In genomic region chr1:16012590-16013219, GRCh38 we compare ENCODE assay signal across 1 cellular context.
TF ChIP-seq lines count a peak whose summit lies in the region.

No MANE protein-coding gene starts in this region.

TF ChIP-seq in HCT116, 20 proteins besides CTCF, POLR2A, EP300 and RAD21 (continued from another document):
- no peak for TF ChIP-seq REST (IDR thresholded peaks at IDR 0.05; ENCODE audit: low read depth)
- no peak for TF ChIP-seq YY1 (IDR thresholded peaks at IDR 0.05; ENCODE audit: extremely low read depth, insufficient replicate concordance, low read depth, low read length)
- TF ChIP-seq EZH2phosphoT487 (IDR thresholded peaks at IDR 0.05; ENCODE audit: borderline replicate concordance): no peak
- TF ChIP-seq ZBTB33 (IDR thresholded peaks at IDR 0.05; ENCODE audit: extremely low read depth, insufficient replicate concordance, low read length): no peak
- peak; percentile 36; the same call in 1 of the 2 replicates for TF ChIP-seq POLR2AphosphoS5 (IDR thresholded peaks at IDR 0.05; ENCODE audit: low read depth, low read length)
- TF ChIP-seq SRF (IDR thresholded peaks at IDR 0.05; ENCODE audit: low read depth): no peak
- TF ChIP-seq CBX3 (IDR thresholded peaks at IDR 0.05; ENCODE audit: low read depth): no peak
- TF ChIP-seq TCF7L2 (IDR thresholded peaks at IDR 0.05; ENCODE audit: borderline replicate concordance, extremely low read depth, insufficient read depth, insufficient read length): peak; percentile 52
- TF ChIP-seq ATF3 (IDR thresholded peaks at IDR 0.05): no peak
- no peak for TF ChIP-seq JUND (IDR thresholded peaks at IDR 0.05)
- no peak for TF ChIP-seq ELF1 (IDR thresholded peaks at IDR 0.05; ENCODE audit: borderline replicate concordance, low read depth)
